In the genomic region with DNA sequence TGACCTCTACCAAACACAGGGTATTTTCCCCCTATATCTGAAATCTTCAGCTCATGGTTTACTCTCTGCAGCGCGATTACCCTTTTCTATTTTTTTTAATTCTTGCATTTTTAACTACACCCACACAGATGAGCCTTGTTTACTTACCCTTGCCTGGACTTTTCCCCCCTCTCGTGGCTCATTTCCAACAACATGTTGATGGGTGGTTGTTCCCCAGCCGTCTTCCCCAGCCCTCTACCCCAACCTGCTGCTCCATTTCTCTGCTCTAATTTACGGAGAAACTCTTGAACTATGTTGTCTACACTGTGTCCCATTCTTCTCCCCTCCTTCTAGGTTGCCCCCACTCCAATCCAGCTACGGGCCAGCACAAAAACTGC, we compare ENCODE assay signal across 8 cellular contexts. TPM values are rescaled to one million over a fixed set of nuclear protein-coding genes. Genes with fewer than 3 reads are reported as not detected.
DNase-seq lines count a peak whose midpoint lies in the region; FAIRE-seq and TF ChIP-seq lines count a peak whose summit lies in the region.

No MANE protein-coding gene starts in this region.

- CTCF ChIA-PET in PC-9 (lab: Charles Lee): no interaction called here

- H3K9me2 ChIP-seq in PC-9 (ENCODE audit: insufficient read depth): no peaks in the 10 kb centered on the region

- H4K20me1 ChIP-seq in PC-9 (ENCODE audit: insufficient read depth): no peaks in the 10 kb centered on the region

- peaks cover 19% of the 10 kb centered on the region for H3K9me3 ChIP-seq in ES-I3 (ENCODE audit: control insufficient read depth, insufficient read depth, low read length)
- H3K9me3 ChIP-seq in PC-9 (ENCODE audit: insufficient read depth, low read depth): peaks cover 41% of the 10 kb centered on the region
- H3K9me3 ChIP-seq in left ventricle myocardium inferior (replicated peaks): peaks cover 42% of the 10 kb centered on the region

- POLR2A ChIA-PET in PC-9 (lab: Charles Lee; ENCODE audit: unreplicated experiment): interaction anchor here (0.6 to 1.2 kb wide), 3 partner anchors 13 to 942 kb away, joined by 5 to 13 read pairs (median 11); no protein-coding TSS in a partner anchor

- H3K4me1 ChIP-seq in ES-I3 (ENCODE audit: insufficient read depth, low read length) (no peaks in the 10 kb centered on the region), PC-9 (replicated peaks; ENCODE audit: insufficient read depth) (no peaks in the 10 kb centered on the region), left ventricle myocardium inferior (peaks cover 32% of the 10 kb centered on the region)

- H3K4me2 ChIP-seq in PC-9: peak overlapping the region; percentile 83

- no peak overlapping the region for H3K27ac ChIP-seq in PC-9
- peak overlapping the region; percentile 96 for H3K27ac ChIP-seq in left ventricle myocardium inferior (replicated peaks)

- DNase-seq in PC-9 (no peak), left ventricle myocardium inferior (no peak), renal cortical epithelial cell (ENCODE audit: low read depth) (peak; percentile 36), RCC 7860 (ENCODE audit: low spot score) (no peak), NCI-H524 (lab: John Stamatoyannopoulos, UW) (no peak), H4 (ENCODE audit: low spot score) (no peak), NCI-H2227 treated with DMSO at 0.1 percent for 48 hours (lab: John Stamatoyannopoulos, UW) (no peak)

- no peaks in the 10 kb centered on the region for H3K27me3 ChIP-seq in PC-9 (ENCODE audit: insufficient read depth, low read depth)
- no peaks in the 10 kb centered on the region for H3K27me3 ChIP-seq in left ventricle myocardium inferior (ENCODE audit: low read depth)

- no TSS peak for BruUV-seq in PC-9 (replicated peaks; lab: Mats Ljungman, UMichigan)

- H3K4me3 ChIP-seq in PC-9: peak overlapping the region; percentile 74
- H3K4me3 ChIP-seq in left ventricle myocardium inferior: peak overlapping the region; percentile 89

- FAIRE-seq in RCC 7860 (lab: Jason Lieb, UNC): no peak

- H3K36me3 ChIP-seq in ES-I3 (ENCODE audit: insufficient read depth, low read length): peaks cover 3% of the 10 kb centered on the region; the same call in 1 of the 2 replicates
- H3K36me3 ChIP-seq in PC-9 (ENCODE audit: low read depth): peaks cover 19% of the 10 kb centered on the region
- peaks cover 43% of the 10 kb centered on the region for H3K36me3 ChIP-seq in left ventricle myocardium inferior

- H3K9ac ChIP-seq in ES-I3 (ENCODE audit: low read depth, low read length): peak overlapping the region; percentile 79

- intact Hi-C loops in PC-9 (cut with micrococcal nuclease; ENCODE audit: unreplicated experiment) (no loop called here), left ventricle myocardium inferior (cut with micrococcal nuclease) (no loop called here)

- TF ChIP-seq CTCF in PC-9 (conservative IDR thresholded peaks at IDR 0.05): no peak
- TF ChIP-seq CTCF in left ventricle myocardium inferior (IDR thresholded peaks at IDR 0.05; ENCODE audit: borderline replicate concordance): no peak

- peaks cover 12% of the 10 kb centered on the region; the same call in 1 of the 2 replicates for H3K79me2 ChIP-seq in PC-9 (ENCODE audit: low read depth)

- H2AFZ ChIP-seq in PC-9: peak overlapping the region; percentile 90

- H3F3A ChIP-seq in PC-9 (ENCODE audit: insufficient read depth, low read depth): 0 out of 2 replicates have a peak, but pooled peaks cover 6% of the 10 kb centered on the region

RNA-seq across cellular contexts. Expression of a gene that starts 0.7 kb away (rescaled TPM):
- total RNA-seq in PC-9 (2021) (5.0 and 5.9 TPM in 2 replicates), left ventricle myocardium inferior (7.3 TPM), renal cortical epithelial cell (6.1 and 12.7 TPM in 2 replicates)
- total RNA-seq in H4 (2014; rRNA removed; shearing (Covaris generic)): 0.27 and 1.2 TPM in 2 replicates

RNA-seq across cellular contexts. Expression of a gene that starts 13.2 kb away (rescaled TPM):
- 7.1 and 8.2 TPM in 2 replicates for total RNA-seq in PC-9 (2021)
- total RNA-seq in left ventricle myocardium inferior: 2.9 TPM
- total RNA-seq in renal cortical epithelial cell: 1.6 and 5.5 TPM in 2 replicates
- total RNA-seq in H4 (2014; rRNA removed; shearing (Covaris generic)): 0.08 and 0.64 TPM in 2 replicates
